ENCODE assay signal across 8 cellular contexts in the genomic region with DNA sequence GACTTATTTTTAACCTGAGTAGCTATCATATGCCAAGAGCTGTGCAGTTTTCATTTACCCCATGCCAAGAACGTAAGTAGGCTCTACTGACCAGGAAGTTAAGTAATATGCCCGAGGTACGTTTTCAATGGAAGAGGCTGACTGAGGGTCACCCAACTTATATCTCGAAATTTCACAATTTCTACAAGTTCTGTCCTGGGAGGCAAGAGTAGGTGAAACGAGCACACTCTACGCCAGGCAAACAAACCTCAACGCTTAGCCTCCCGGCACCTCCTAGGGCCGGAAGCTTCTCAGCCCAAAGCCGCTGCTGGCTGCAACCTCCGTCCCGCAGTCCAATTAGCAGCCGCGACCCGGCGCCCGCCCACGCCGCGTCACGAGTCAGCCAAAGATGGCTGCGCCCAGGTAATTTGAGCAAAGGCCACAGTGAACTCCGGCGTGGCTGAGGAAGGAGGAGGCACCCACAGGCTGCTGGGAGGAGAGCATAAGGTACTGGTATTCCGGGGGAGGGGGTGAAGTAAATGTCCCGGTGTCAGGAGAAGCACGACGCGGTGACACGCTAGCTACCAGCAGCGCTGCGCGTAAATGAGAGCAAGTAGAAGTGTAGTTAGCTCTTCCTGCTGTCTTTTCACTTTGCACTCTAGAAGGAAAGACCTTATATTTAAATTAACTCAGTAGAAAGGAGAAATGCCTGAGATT. TPM values are rescaled to one million over a fixed set of nuclear protein-coding genes. Genes with fewer than 3 reads are reported as not detected.
DNase-seq lines count a peak whose midpoint lies in the region; ATAC-seq, FAIRE-seq and TF ChIP-seq lines count a peak whose summit lies in the region.

A gene (plus strand): TSS at position 364 of the 696 bp plus-strand sequence. CDS start 2,289 bp downstream, outside the sequence.

- H3K36me3 ChIP-seq in astrocyte (ENCODE audit: insufficient read depth, low read length) (peaks cover 4% of the 10 kb centered on the region), psoas muscle (ENCODE audit: insufficient read depth in 1 of 2, low read depth in 1 of 2) (peaks cover 0 to 15% of the 10 kb centered on the region in 2 donors)

- no peak for TF ChIP-seq CTCF in astrocyte (IDR thresholded peaks at IDR 0.05; ENCODE audit: insufficient read depth, low read depth, low read length)
- TF ChIP-seq CTCF in psoas muscle (IDR thresholded peaks at IDR 0.05) = no peak

- no peaks in the 10 kb centered on the region for H3K27me3 ChIP-seq in astrocyte (ENCODE audit: insufficient read depth, low read length)
- H3K27me3 ChIP-seq in right cardiac atrium (ENCODE audit: control insufficient read depth, insufficient read depth) = no peaks in the 10 kb centered on the region
- H3K27me3 ChIP-seq in psoas muscle (ENCODE audit: insufficient read depth in 3 of 3, low read length in 2 of 3) = no peaks in the 10 kb centered on the region

- peak within 1 kb of the TSS; percentile 90 for H3K9ac ChIP-seq in astrocyte (ENCODE audit: low read length)

- H3K27ac ChIP-seq in astrocyte (ENCODE audit: low read depth, low read length) (peak within 1 kb of the TSS; percentile 78), right cardiac atrium (ENCODE audit: low read length) (peak within 1 kb of the TSS; percentile 92), psoas muscle (peak within 1 kb of the TSS; percentile 87)

- H3K4me1 Mint-ChIP-seq in astrocyte (ENCODE audit: low read depth, unreplicated experiment) = peaks cover 3% of the 10 kb centered on the region

- H3K4me1 ChIP-seq in astrocyte (ENCODE audit: insufficient read depth, low read length) (peaks cover 3% of the 10 kb centered on the region), right cardiac atrium (ENCODE audit: control insufficient read depth, insufficient read depth, low read length) (peaks cover 1% of the 10 kb centered on the region), psoas muscle (peaks cover 33% of the 10 kb centered on the region)

- H3K4me3 Mint-ChIP-seq in astrocyte (ENCODE audit: unreplicated experiment) = peak within 1 kb of the TSS; percentile 96

- no peaks in the 10 kb centered on the region for H4K20me1 ChIP-seq in astrocyte (ENCODE audit: insufficient read depth, low read length)

- H3K4me3 ChIP-seq in astrocyte (ENCODE audit: insufficient read depth, low read depth, low read length) = peak within 1 kb of the TSS; percentile 91
- H3K4me3 ChIP-seq in right cardiac atrium (ENCODE audit: low read length) = peak within 1 kb of the TSS; percentile 93
- peak within 1 kb of the TSS; percentile 78 for H3K4me3 ChIP-seq in psoas muscle

- H3K4me2 ChIP-seq in astrocyte (ENCODE audit: low read length) = peak within 1 kb of the TSS; percentile 90

- peak; percentile 80 for DNase-seq in NCI-H2029 (lab: John Stamatoyannopoulos, UW)
- DNase-seq in T-helper 22 cell (ENCODE audit: low read depth) = peak; percentile 80
- peak; percentile 73 for DNase-seq in astrocyte (ENCODE audit: low read depth)
- DNase-seq in right cardiac atrium = peak; percentile 90 to 96 (median 95)
- peak; percentile 91 to 94 for DNase-seq in psoas muscle
- peak; percentile 92 for DNase-seq in urothelium cell line (ENCODE audit: low spot score)

- WGBS in right cardiac atrium = under 1% methylated on average over 33 of the region's 33 CpGs
- WGBS in psoas muscle, 3 donors = 0 to 1% (median 0%) methylated on average over 33 of the region's 33 CpGs

- peak within 1 kb of the TSS; percentile 79 for H2AFZ ChIP-seq in astrocyte (ENCODE audit: low read depth, low read length)

- peaks cover 25% of the 10 kb centered on the region for H3K79me2 ChIP-seq in astrocyte (ENCODE audit: insufficient read depth, low read length)

- H3K27me3 Mint-ChIP-seq in astrocyte (ENCODE audit: low read depth, unreplicated experiment) = no peaks in the 10 kb centered on the region

- peaks cover 2% of the 10 kb centered on the region for H3K36me3 Mint-ChIP-seq in astrocyte (ENCODE audit: low read depth, unreplicated experiment)

- FAIRE-seq in astrocyte (lab: Jason Lieb, UNC) (peak; percentile 26), urothelium cell line (lab: Jason Lieb, UNC) (peak; percentile 94)

- H3K9me3 Mint-ChIP-seq in astrocyte (ENCODE audit: unreplicated experiment) = peaks cover 2% of the 10 kb centered on the region

- peak; percentile 96 for ATAC-seq in GM18508 (IDR thresholded peaks at IDR 0.05; ENCODE audit: insufficient read depth, unreplicated experiment)
- peak; percentile 100 for ATAC-seq in HG02981 (IDR thresholded peaks at IDR 0.05; ENCODE audit: unreplicated experiment)
- peak; percentile 99 for ATAC-seq in right cardiac atrium
- peak; percentile 96 to 98 (median 98) for ATAC-seq in psoas muscle

- H3K9me3 ChIP-seq in astrocyte (ENCODE audit: insufficient read depth, low read depth, low read length) (no peaks in the 10 kb centered on the region), right cardiac atrium (ENCODE audit: control insufficient read depth, low read length) (no peaks in the 10 kb centered on the region), psoas muscle (no peaks in the 10 kb centered on the region)

- H3K27ac Mint-ChIP-seq in astrocyte (ENCODE audit: unreplicated experiment) = peak within 1 kb of the TSS; percentile 95

- intact Hi-C loops in right cardiac atrium (cut with DNase I) (no loop called here), psoas muscle (cut with DNase I) (loop anchor here (2.0 to 10.0 kb wide), 2 partner anchors 17 to 53 kb away; no protein-coding TSS in a partner anchor)

RNA-seq across cellular contexts. Expression of the gene that starts here (rescaled TPM):
- total RNA-seq in astrocyte = 45.3 and 47.2 TPM in 2 replicates
- 10 to 100 TPM; 48.4 to 65.6 (median 58.1) TPM for total RNA-seq in right cardiac atrium
- polyA plus RNA-seq in right cardiac atrium = 140 TPM
- 10 to 100 TPM; 32.4 to 51.5 (median 39.1) TPM for total RNA-seq in psoas muscle
- 100 to 1,000 TPM in 1 of 3 donors, 10 to 100 TPM in 2; 70.6 to 107 (median 72.0) TPM for polyA plus RNA-seq in psoas muscle

Comparison
In these comparisons a context has a peak if more than half of its experiments do, and no peak if none do; other contexts are left out.
1. Peak in every context shown above with its lines: DNase-seq, ATAC-seq, H3K4me3 ChIP-seq and H3K27ac ChIP-seq.
2. intact Hi-C loops: an anchor here in psoas muscle (2.0 to 10.0 kb wide); none called in right cardiac atrium.